In genomic region chr15:84747423-84748273, GRCh38 we compare ENCODE assay signal across 1 cellular context.
A peak's percentile ranks its signal among the peaks of the same experiment; 100 is the strongest.
TF ChIP-seq lines count a peak whose summit lies in the region.

No MANE protein-coding gene starts in this region.

TF ChIP-seq in HepG2, 621 proteins besides CTCF, POLR2A, EP300 and RAD21 (continued from another document and continues in another):
- TF ChIP-seq TRAFD1 (CRISPR knock-in tag; IDR thresholded peaks at IDR 0.05; ENCODE audit: borderline replicate concordance) (no peak), SRSF4 (IDR thresholded peaks at IDR 0.05; ENCODE audit: low read depth, low read length, poor library complexity, severe bottlenecking) (no peak), SETDB1 (CRISPR knock-in tag; IDR thresholded peaks at IDR 0.05; ENCODE audit: borderline replicate concordance) (no peak), SRSF1 (optimal IDR thresholded peaks at IDR 0.05; ENCODE audit: low read depth, low read length) (peak; percentile 52), HNRNPL (IDR thresholded peaks at IDR 0.05; ENCODE audit: low read depth, low read length) (peak; percentile 76; the same call in 1 of the 2 replicates), ZNF547 (CRISPR knock-in tag; IDR thresholded peaks at IDR 0.05) (peak; percentile 66; the same call in 1 of the 2 replicates), CBX1 (IDR thresholded peaks at IDR 0.05; ENCODE audit: low read depth) (no peak), STAT6 (CRISPR knock-in tag; IDR thresholded peaks at IDR 0.05; ENCODE audit: borderline replicate concordance) (peak; percentile 44; the same call in 1 of the 2 replicates), HINFP (CRISPR knock-in tag; IDR thresholded peaks at IDR 0.05; ENCODE audit: low read depth) (0 out of 2 replicates have a peak, but pooled peaks have one; percentile 38), GTF2F1 (IDR thresholded peaks at IDR 0.05; ENCODE audit: low read length) (no peak), SOX6 (IDR thresholded peaks at IDR 0.05) (no peak), SOX6 (CRISPR knock-in tag; IDR thresholded peaks at IDR 0.05) (peak; percentile 22; the same call in 1 of the 2 replicates), NFKB2 (CRISPR knock-in tag; IDR thresholded peaks at IDR 0.05; ENCODE audit: borderline replicate concordance) (peak; percentile 65; the same call in 1 of the 2 replicates), E2F5 (CRISPR knock-in tag; conservative IDR thresholded peaks at IDR 0.05) (no peak), KDM1A (CRISPR knock-in tag; IDR thresholded peaks at IDR 0.05) (no peak), ATM (IDR thresholded peaks at IDR 0.05; ENCODE audit: borderline replicate concordance) (no peak), DBP (CRISPR knock-in tag; IDR thresholded peaks at IDR 0.05; ENCODE audit: not compliant biosample characterization) (no peak), ZNF598 (CRISPR knock-in tag; IDR thresholded peaks at IDR 0.05; ENCODE audit: borderline replicate concordance) (peak; percentile 76; the same call in 1 of the 2 replicates), ZNF766 (CRISPR knock-in tag; IDR thresholded peaks at IDR 0.05; ENCODE audit: borderline replicate concordance) (0 out of 2 replicates have a peak, but pooled peaks have one; percentile 36), SCMH1 (CRISPR knock-in tag; IDR thresholded peaks at IDR 0.05; ENCODE audit: borderline replicate concordance) (no peak), EEA1 (CRISPR knock-in tag; IDR thresholded peaks at IDR 0.05; ENCODE audit: borderline replicate concordance) (no peak), EHMT2 (IDR thresholded peaks at IDR 0.05; ENCODE audit: borderline replicate concordance, low read depth, low read length) (no peak), BRD4 (CRISPR knock-in tag; IDR thresholded peaks at IDR 0.05) (no peak), JARID2 (CRISPR knock-in tag; IDR thresholded peaks at IDR 0.05; ENCODE audit: insufficient replicate concordance) (no peak), ZNF207 (IDR thresholded peaks at IDR 0.05; ENCODE audit: borderline replicate concordance) (no peak), NFYB (CRISPR knock-in tag; IDR thresholded peaks at IDR 0.05) (no peak), REL (CRISPR knock-in tag; conservative IDR thresholded peaks at IDR 0.05) (no peak), DPF2 (CRISPR knock-in tag; IDR thresholded peaks at IDR 0.05; ENCODE audit: borderline replicate concordance, low read depth) (no peak), ZBTB2 (CRISPR knock-in tag; IDR thresholded peaks at IDR 0.05; ENCODE audit: low read depth) (no peak), HOXA3 (CRISPR knock-in tag; IDR thresholded peaks at IDR 0.05) (peak; percentile 41), ZNF572 (CRISPR knock-in tag; IDR thresholded peaks at IDR 0.05) (no peak), PCBP1 (IDR thresholded peaks at IDR 0.05; ENCODE audit: borderline replicate concordance, low read depth, low read length) (no peak), ZNF597 (CRISPR knock-in tag; IDR thresholded peaks at IDR 0.05) (no peak), UBTF (CRISPR knock-in tag; IDR thresholded peaks at IDR 0.05) (peak; percentile 89), ZNF383 (CRISPR knock-in tag; IDR thresholded peaks at IDR 0.05; ENCODE audit: borderline replicate concordance) (no peak), SKI (IDR thresholded peaks at IDR 0.05; ENCODE audit: partially characterized antibody) (peak; percentile 57), ZSCAN21 (CRISPR knock-in tag; IDR thresholded peaks at IDR 0.05; ENCODE audit: borderline replicate concordance) (0 out of 2 replicates have a peak, but pooled peaks have one; percentile 55), ZNF331 (CRISPR knock-in tag; IDR thresholded peaks at IDR 0.05) (no peak), ZNF136 (CRISPR knock-in tag; IDR thresholded peaks at IDR 0.05; ENCODE audit: low read depth) (peak; percentile 74; the same call in 1 of the 2 replicates), SNAPC4 (CRISPR knock-in tag; IDR thresholded peaks at IDR 0.05) (0 out of 2 replicates have a peak, but pooled peaks have one; percentile 55), ZFP62 (CRISPR knock-in tag; IDR thresholded peaks at IDR 0.05) (no peak), GLI4 (CRISPR knock-in tag; IDR thresholded peaks at IDR 0.05; ENCODE audit: borderline replicate concordance) (peak; percentile 81; the same call in 1 of the 2 replicates), SMAD3 (CRISPR knock-in tag; IDR thresholded peaks at IDR 0.05) (peak; percentile 13; the same call in 1 of the 2 replicates), ZNF296 (CRISPR knock-in tag; conservative IDR thresholded peaks at IDR 0.05) (no peak), GATA4 (IDR thresholded peaks at IDR 0.05; ENCODE audit: borderline replicate concordance, low read depth) (no peak)
